In genomic region chr5:172739385-172739784, GRCh38 we compare ENCODE assay signal across 22 cellular contexts.
"Had no signal": no experiment of that assay in that cellular context is flagged by ENCODE, and none has a peak within 500 bp of the region (broad histone marks: within the 10 kb centered on the region; RNA-seq: fewer than 3 reads in every experiment).

No MANE protein-coding gene starts in this region.

- H3K4me2 ChIP-seq: hepatocyte had no signal

- H3K9me3 Mint-ChIP-seq: activated naive CD4-positive, alpha-beta T cell treated with anti-CD3 and anti-CD28 coated beads for 36 hours; activated naive CD8-positive, alpha-beta T cell treated with anti-CD3 and anti-CD28 coated beads, Interleukin-2, amount 10 ng/mL, durations not matched to agents 7 days and 5 days; neural crest cell; T-helper 1 cell treated with Interleukin-12 subunit alpha and Interleukin-12 subunit beta and Interleukin-4 antibody, amounts not matched to agents 30 μg/mL and 1 μg/mL, for 36 hours had no signal

- H3K27me3 Mint-ChIP-seq: activated B cell treated with CpG ODN at 0.5 μM for 24 hours; activated CD4-positive, alpha-beta T cell treated with anti-CD3 and anti-CD28 coated beads for 36 hours had no signal

- ATAC-seq: activated CD4-positive, alpha-beta T cell treated with anti-CD3 and anti-CD28 coated beads for 36 hours; body of pancreas; sciatic nerve; stimulated activated naive CD8-positive, alpha-beta T cell treated with anti-CD3 and anti-CD28 coated beads, Interleukin-15, Interleukin-2, amounts not matched to agents 100 U/mL and 50 U/mL, for 24 hours had no signal

- H2AFZ ChIP-seq: hepatocyte had no signal

- H3K4me1 Mint-ChIP-seq: activated CD4-positive, alpha-beta T cell treated with anti-CD3 and anti-CD28 coated beads for 36 hours; neural crest cell had no signal

- H3K27ac Mint-ChIP-seq: activated B cell treated with CpG ODN at 0.5 μM for 24 hours; activated CD4-positive, alpha-beta T cell treated with anti-CD3 and anti-CD28 coated beads for 36 hours; activated naive CD4-positive, alpha-beta T cell treated with anti-CD3 and anti-CD28 coated beads for 36 hours; activated naive CD8-positive, alpha-beta T cell treated with anti-CD3 and anti-CD28 coated beads, Interleukin-2, amount 10 ng/mL, durations not matched to agents 7 days and 5 days; T-helper 1 cell treated with Interleukin-12 subunit alpha and Interleukin-12 subunit beta and Interleukin-4 antibody, amounts not matched to agents 30 μg/mL and 1 μg/mL, for 36 hours had no signal

- H3K27ac ChIP-seq: cardiac muscle cell, epithelial cell of prostate had no signal

- H3K36me3 Mint-ChIP-seq: activated naive CD8-positive, alpha-beta T cell treated with anti-CD3 and anti-CD28 coated beads, Interleukin-2, amount 10 ng/mL, durations not matched to agents 7 days and 5 days had no signal

- H3K27me3 ChIP-seq: body of pancreas, cardiac muscle cell, hepatocyte, tibial nerve had no signal

- H3K4me3 ChIP-seq: body of pancreas, cardiac muscle cell, hepatocyte, left ventricle myocardium inferior, tibial nerve had no signal

- DNase-seq: activated B cell treated with CpG ODN at 0.5 μM for 24 hours; activated CD4-positive, alpha-beta T cell treated with anti-CD3 and anti-CD28 coated beads for 36 hours; activated CD4-positive, alpha-beta T cell treated with anti-CD3 and anti-CD28 coated beads, Interleukin-2, amount 50 U/mL, for 48 hours; activated naive CD4-positive, alpha-beta T cell treated with anti-CD3 and anti-CD28 coated beads for 36 hours; activated naive CD8-positive, alpha-beta T cell treated with anti-CD3 and anti-CD28 coated beads, Interleukin-2, amount 10 ng/mL, durations not matched to agents 7 days and 5 days; activated T-cell treated with anti-CD3 and anti-CD28 coated beads, Interleukin-2, amount 50 U/mL, for 48 hours; amniotic stem cell; body of pancreas; foreskin fibroblast; left ventricle myocardium inferior; occipital lobe; stimulated activated CD4-positive, alpha-beta T cell treated with anti-CD3 and anti-CD28 coated beads, Interleukin-4, amount 100 ng/mL, for 24 hours; stimulated activated naive CD8-positive, alpha-beta T cell treated with anti-CD3 and anti-CD28 coated beads, Interleukin-15, Interleukin-2, amounts not matched to agents 100 U/mL and 50 U/mL, for 24 hours; T1000 had no signal

- H3K9me3 ChIP-seq: body of pancreas, left ventricle myocardium inferior, tibial nerve had no signal

- H3K4me3 Mint-ChIP-seq: activated B cell treated with CpG ODN at 0.5 μM for 24 hours; activated CD4-positive, alpha-beta T cell treated with anti-CD3 and anti-CD28 coated beads for 36 hours; activated naive CD4-positive, alpha-beta T cell treated with anti-CD3 and anti-CD28 coated beads for 36 hours; activated naive CD8-positive, alpha-beta T cell treated with anti-CD3 and anti-CD28 coated beads, Interleukin-2, amount 10 ng/mL, durations not matched to agents 7 days and 5 days; neural crest cell; T-helper 1 cell treated with Interleukin-12 subunit alpha and Interleukin-12 subunit beta and Interleukin-4 antibody, amounts not matched to agents 30 μg/mL and 1 μg/mL, for 36 hours had no signal

- H3K36me3 ChIP-seq: cardiac muscle cell, left ventricle myocardium inferior, tibial nerve had no signal

- H3K79me2 ChIP-seq: hepatocyte had no signal

- FAIRE-seq: urothelium cell line had no signal
